In genomic region chr4:110544594-110544993, GRCh38 we compare ENCODE assay signal across 21 cellular contexts.
"Had no signal": no experiment of that assay in that cellular context is flagged by ENCODE, and none has a peak within 500 bp of the region (broad histone marks: within the 10 kb centered on the region; RNA-seq: fewer than 3 reads in every experiment).

No MANE protein-coding gene starts in this region.

- H3K4me3 ChIP-seq: coronary artery, esophagus squamous epithelium, ovary, psoas muscle, sigmoid colon, testis, tibial artery had no signal

- H3K36me3 ChIP-seq: esophagus squamous epithelium, ovary, sigmoid colon, tibial artery had no signal

- H3K9me3 ChIP-seq: esophagus squamous epithelium, ovary, psoas muscle, sigmoid colon, testis, tibial artery had no signal

- ATAC-seq: effector memory CD8-positive, alpha-beta T cell; left lobe of liver; natural killer cell; psoas muscle; right cardiac atrium; stimulated activated memory B cell treated with anti-CD40 and anti-IgM and Interleukin-4, amounts not matched to agents 10 μg/mL and 1 μg/mL and 100 μg/mL, for 72 hours; stimulated activated naive CD8-positive, alpha-beta T cell treated with anti-CD3 and anti-CD28 coated beads, Interleukin-15, Interleukin-2, amounts not matched to agents 100 U/mL and 50 U/mL, for 24 hours had no signal

- H3K27me3 ChIP-seq: ovary, sigmoid colon, testis, tibial artery had no signal

- DNase-seq: dermis blood vessel endothelial cell; effector memory CD8-positive, alpha-beta T cell; erythroblast; esophagus squamous epithelium; kidney; mammary epithelial cell; natural killer cell; occipital lobe; ovary; posterior cingulate gyrus; psoas muscle; right cardiac atrium; sigmoid colon; stimulated activated CD4-positive, alpha-beta T cell treated with anti-CD3 and anti-CD28 coated beads, Interleukin-4, amount 100 ng/mL, for 4 hours; stimulated activated naive CD8-positive, alpha-beta T cell treated with anti-CD3 and anti-CD28 coated beads, Interleukin-15, Interleukin-2, amounts not matched to agents 100 U/mL and 50 U/mL, for 24 hours; substantia nigra; testis; tibial artery had no signal

- H3K27ac ChIP-seq: coronary artery, esophagus squamous epithelium, ovary, psoas muscle, sigmoid colon, testis, tibial artery had no signal

- H3K4me1 ChIP-seq: tibial artery had no signal
